Comparison of ENCODE assay signal across 4 cellular contexts in the genomic region with DNA sequence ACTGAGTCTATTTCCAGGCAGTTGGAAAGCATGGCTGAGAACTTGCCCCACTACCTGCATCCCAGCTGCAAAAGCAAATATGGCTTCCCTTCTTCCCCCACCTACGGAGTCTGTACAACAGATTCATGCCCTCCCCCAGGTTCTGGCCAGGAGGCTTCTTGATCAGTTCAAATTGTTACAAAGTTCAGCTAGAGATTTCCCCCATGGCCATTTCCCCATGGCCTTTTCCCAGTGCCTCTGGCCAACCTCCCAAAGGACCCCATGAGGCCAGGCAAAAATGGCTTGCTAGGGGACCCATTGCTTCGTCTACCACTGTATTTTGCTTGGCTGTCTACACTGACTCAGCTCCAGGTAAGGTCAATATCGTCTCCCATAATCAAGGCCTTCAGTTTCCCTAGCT.
"Had no signal": no experiment of that assay in that cellular context is flagged by ENCODE, and none has a peak within 500 bp of the region (broad histone marks: within the 10 kb centered on the region; RNA-seq: fewer than 3 reads in every experiment).

No MANE protein-coding gene starts in this region.

- DNase-seq: H9, HCEC 1CT had no signal

- H3K4me3 ChIP-seq: GM23338 had no signal

- H2AFZ ChIP-seq: GM23338 had no signal

- ATAC-seq: GM23338, HepG2 had no signal

- H3K4me2 ChIP-seq: GM23338 had no signal
